Comparison of ENCODE assay signal across 1 cellular context in the genomic region with DNA sequence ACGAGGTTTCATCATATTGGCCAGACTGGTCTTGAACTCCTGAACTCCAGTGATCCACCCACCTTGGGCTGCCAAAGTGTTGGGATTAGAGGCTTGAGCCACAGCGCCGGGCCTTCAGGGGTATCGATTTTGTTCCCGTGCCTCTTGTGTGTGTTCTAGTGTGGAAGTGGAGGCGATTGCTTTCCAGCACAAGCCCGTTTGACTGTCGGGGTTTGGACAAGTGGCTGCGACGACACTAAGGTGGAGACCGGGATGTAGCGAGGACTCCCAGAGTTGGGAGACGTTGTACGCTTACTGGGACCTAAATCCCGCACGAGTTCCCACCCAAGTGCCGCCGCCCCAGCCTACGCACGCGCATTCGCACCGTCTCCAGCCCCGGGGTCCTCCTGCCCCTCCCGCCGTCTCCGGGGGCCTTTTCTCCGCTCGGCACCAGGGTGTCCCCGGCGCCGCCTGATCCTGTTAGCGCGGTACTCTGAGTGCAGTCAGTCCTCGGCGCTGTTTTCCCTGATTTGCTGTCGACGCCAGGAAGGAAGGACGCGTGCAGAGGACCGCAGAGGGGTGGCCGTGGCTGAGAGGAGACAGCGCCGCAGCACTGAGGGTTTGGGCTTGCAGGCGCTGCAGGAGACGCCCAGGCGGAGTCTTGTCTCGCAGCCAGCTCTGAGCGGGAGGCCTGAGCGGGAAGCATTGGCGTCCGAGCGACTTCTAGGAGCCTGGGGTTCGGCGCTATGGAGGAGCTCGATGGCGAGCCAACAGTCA.
TF ChIP-seq lines count a peak whose summit lies in the region.

A gene with protein sequence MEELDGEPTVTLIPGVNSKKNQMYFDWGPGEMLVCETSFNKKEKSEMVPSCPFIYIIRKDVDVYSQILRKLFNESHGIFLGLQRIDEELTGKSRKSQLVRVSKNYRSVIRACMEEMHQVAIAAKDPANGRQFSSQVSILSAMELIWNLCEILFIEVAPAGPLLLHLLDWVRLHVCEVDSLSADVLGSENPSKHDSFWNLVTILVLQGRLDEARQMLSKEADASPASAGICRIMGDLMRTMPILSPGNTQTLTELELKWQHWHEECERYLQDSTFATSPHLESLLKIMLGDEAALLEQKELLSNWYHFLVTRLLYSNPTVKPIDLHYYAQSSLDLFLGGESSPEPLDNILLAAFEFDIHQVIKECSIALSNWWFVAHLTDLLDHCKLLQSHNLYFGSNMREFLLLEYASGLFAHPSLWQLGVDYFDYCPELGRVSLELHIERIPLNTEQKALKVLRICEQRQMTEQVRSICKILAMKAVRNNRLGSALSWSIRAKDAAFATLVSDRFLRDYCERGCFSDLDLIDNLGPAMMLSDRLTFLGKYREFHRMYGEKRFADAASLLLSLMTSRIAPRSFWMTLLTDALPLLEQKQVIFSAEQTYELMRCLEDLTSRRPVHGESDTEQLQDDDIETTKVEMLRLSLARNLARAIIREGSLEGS (plus strand): TSS at position 643 of the 756 bp plus-strand sequence. CDS start 83 bp downstream, at position 726.

TF ChIP-seq in HepG2, 621 proteins besides CTCF, POLR2A, EP300 and RAD21 (continued from another document and continues in another):
- TF ChIP-seq ZNF513 (CRISPR knock-in tag; conservative IDR thresholded peaks at IDR 0.05) (no peak), RBM39 (IDR thresholded peaks at IDR 0.05; ENCODE audit: low read depth, low read length, poor library complexity, severe bottlenecking) (no peak), ZSCAN9 (CRISPR knock-in tag; IDR thresholded peaks at IDR 0.05; ENCODE audit: borderline replicate concordance) (peak; percentile 68; the same call in 1 of the 2 replicates), ELF4 (CRISPR knock-in tag; IDR thresholded peaks at IDR 0.05; ENCODE audit: borderline replicate concordance) (no peak; the same call in 1 of the 2 replicates), ZBTB49 (CRISPR knock-in tag; IDR thresholded peaks at IDR 0.05; ENCODE audit: borderline replicate concordance) (peak; percentile 74; the same call in 1 of the 2 replicates), ZKSCAN8 (CRISPR knock-in tag; IDR thresholded peaks at IDR 0.05; ENCODE audit: borderline replicate concordance) (no peak; the same call in 1 of the 2 replicates), CAMTA2 (CRISPR knock-in tag; IDR thresholded peaks at IDR 0.05; ENCODE audit: borderline replicate concordance) (peak; percentile 77; the same call in 1 of the 2 replicates), ZFYVE20 (CRISPR knock-in tag; IDR thresholded peaks at IDR 0.05; ENCODE audit: borderline replicate concordance, low read depth) (no peak), JDP2 (CRISPR knock-in tag; IDR thresholded peaks at IDR 0.05; ENCODE audit: borderline replicate concordance) (no peak; the same call in 1 of the 2 replicates), ZBTB39 (CRISPR knock-in tag; IDR thresholded peaks at IDR 0.05) (peak; percentile 53; the same call in 1 of the 2 replicates), ZNF644 (CRISPR knock-in tag; IDR thresholded peaks at IDR 0.05; ENCODE audit: low read depth) (0 out of 2 replicates have a peak, but pooled peaks have one; percentile 64), RBM22 (optimal IDR thresholded peaks at IDR 0.05; ENCODE audit: low read length) (no peak), SCMH1 (CRISPR knock-in tag; IDR thresholded peaks at IDR 0.05; ENCODE audit: borderline replicate concordance) (no peak), ELF1 (CRISPR knock-in tag; IDR thresholded peaks at IDR 0.05) (peak; percentile 76), ZNF556 (CRISPR knock-in tag; IDR thresholded peaks at IDR 0.05; ENCODE audit: borderline replicate concordance) (peak; percentile 22; the same call in 1 of the 2 replicates), ZNF704 (CRISPR knock-in tag; IDR thresholded peaks at IDR 0.05; ENCODE audit: borderline replicate concordance) (no peak; the same call in 1 of the 2 replicates), CBX2 (IDR thresholded peaks at IDR 0.05; ENCODE audit: low read depth, low read length) (no peak), CBX2 (CRISPR knock-in tag; IDR thresholded peaks at IDR 0.05; ENCODE audit: low read depth) (no peak)
- TF ChIP-seq, protein P1, sequence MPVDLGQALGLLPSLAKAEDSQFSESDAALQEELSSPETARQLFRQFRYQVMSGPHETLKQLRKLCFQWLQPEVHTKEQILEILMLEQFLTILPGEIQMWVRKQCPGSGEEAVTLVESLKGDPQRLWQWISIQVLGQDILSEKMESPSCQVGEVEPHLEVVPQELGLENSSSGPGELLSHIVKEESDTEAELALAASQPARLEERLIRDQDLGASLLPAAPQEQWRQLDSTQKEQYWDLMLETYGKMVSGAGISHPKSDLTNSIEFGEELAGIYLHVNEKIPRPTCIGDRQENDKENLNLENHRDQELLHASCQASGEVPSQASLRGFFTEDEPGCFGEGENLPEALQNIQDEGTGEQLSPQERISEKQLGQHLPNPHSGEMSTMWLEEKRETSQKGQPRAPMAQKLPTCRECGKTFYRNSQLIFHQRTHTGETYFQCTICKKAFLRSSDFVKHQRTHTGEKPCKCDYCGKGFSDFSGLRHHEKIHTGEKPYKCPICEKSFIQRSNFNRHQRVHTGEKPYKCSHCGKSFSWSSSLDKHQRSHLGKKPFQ (CRISPR knock-in tag; IDR thresholded peaks at IDR 0.05; ENCODE audit: insufficient replicate concordance): peak; percentile 92
- TF ChIP-seq, protein P2, sequence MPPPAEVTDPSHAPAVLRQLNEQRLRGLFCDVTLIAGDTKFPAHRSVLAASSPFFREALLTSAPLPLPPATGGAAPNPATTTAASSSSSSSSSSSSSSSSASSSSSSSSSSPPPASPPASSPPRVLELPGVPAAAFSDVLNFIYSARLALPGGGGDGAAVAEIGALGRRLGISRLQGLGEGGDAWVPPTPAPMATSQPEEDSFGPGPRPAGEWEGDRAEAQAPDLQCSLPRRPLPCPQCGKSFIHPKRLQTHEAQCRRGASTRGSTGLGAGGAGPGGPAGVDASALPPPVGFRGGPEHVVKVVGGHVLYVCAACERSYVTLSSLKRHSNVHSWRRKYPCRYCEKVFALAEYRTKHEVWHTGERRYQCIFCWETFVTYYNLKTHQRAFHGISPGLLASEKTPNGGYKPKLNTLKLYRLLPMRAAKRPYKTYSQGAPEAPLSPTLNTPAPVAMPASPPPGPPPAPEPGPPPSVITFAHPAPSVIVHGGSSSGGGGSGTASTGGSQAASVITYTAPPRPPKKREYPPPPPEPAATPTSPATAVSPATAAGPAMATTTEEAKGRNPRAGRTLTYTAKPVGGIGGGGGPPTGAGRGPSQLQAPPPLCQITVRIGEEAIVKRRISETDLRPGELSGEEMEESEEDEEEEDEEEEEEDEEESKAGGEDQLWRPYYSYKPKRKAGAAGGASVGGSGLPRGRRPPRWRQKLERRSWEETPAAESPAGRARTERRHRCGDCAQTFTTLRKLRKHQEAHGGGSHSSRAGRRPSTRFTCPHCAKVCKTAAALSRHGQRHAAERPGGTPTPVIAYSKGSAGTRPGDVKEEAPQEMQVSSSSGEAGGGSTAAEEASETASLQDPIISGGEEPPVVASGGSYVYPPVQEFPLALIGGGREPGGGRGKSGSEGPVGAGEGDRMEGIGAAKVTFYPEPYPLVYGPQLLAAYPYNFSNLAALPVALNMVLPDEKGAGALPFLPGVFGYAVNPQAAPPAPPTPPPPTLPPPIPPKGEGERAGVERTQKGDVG (CRISPR knock-in tag; IDR thresholded peaks at IDR 0.05; ENCODE audit: borderline replicate concordance): peak; percentile 67; the same call in 1 of the 2 replicates
- TF ChIP-seq, protein P3, sequence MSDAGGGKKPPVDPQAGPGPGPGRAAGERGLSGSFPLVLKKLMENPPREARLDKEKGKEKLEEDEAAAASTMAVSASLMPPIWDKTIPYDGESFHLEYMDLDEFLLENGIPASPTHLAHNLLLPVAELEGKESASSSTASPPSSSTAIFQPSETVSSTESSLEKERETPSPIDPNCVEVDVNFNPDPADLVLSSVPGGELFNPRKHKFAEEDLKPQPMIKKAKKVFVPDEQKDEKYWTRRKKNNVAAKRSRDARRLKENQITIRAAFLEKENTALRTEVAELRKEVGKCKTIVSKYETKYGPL (CRISPR knock-in tag; IDR thresholded peaks at IDR 0.05): no peak
- TF ChIP-seq, protein P4, sequence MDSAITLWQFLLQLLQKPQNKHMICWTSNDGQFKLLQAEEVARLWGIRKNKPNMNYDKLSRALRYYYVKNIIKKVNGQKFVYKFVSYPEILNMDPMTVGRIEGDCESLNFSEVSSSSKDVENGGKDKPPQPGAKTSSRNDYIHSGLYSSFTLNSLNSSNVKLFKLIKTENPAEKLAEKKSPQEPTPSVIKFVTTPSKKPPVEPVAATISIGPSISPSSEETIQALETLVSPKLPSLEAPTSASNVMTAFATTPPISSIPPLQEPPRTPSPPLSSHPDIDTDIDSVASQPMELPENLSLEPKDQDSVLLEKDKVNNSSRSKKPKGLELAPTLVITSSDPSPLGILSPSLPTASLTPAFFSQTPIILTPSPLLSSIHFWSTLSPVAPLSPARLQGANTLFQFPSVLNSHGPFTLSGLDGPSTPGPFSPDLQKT (CRISPR knock-in tag; IDR thresholded peaks at IDR 0.05; ENCODE audit: borderline replicate concordance): no peak
- TF ChIP-seq, protein P5, sequence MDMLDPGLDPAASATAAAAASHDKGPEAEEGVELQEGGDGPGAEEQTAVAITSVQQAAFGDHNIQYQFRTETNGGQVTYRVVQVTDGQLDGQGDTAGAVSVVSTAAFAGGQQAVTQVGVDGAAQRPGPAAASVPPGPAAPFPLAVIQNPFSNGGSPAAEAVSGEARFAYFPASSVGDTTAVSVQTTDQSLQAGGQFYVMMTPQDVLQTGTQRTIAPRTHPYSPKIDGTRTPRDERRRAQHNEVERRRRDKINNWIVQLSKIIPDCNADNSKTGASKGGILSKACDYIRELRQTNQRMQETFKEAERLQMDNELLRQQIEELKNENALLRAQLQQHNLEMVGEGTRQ (IDR thresholded peaks at IDR 0.05; ENCODE audit: low read depth, low read length): no peak
- TF ChIP-seq, protein P5 (CRISPR knock-in tag; IDR thresholded peaks at IDR 0.05; ENCODE audit: borderline replicate concordance): peak; percentile 12; the same call in 1 of the 2 replicates
- TF ChIP-seq, protein P6, sequence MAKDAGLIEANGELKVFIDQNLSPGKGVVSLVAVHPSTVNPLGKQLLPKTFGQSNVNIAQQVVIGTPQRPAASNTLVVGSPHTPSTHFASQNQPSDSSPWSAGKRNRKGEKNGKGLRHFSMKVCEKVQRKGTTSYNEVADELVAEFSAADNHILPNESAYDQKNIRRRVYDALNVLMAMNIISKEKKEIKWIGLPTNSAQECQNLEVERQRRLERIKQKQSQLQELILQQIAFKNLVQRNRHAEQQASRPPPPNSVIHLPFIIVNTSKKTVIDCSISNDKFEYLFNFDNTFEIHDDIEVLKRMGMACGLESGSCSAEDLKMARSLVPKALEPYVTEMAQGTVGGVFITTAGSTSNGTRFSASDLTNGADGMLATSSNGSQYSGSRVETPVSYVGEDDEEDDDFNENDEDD (CRISPR knock-in tag; IDR thresholded peaks at IDR 0.05; ENCODE audit: borderline replicate concordance): peak; percentile 95
- TF ChIP-seq, protein P7, sequence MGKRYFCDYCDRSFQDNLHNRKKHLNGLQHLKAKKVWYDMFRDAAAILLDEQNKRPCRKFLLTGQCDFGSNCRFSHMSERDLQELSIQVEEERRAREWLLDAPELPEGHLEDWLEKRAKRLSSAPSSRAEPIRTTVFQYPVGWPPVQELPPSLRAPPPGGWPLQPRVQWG (CRISPR knock-in tag; IDR thresholded peaks at IDR 0.05; ENCODE audit: borderline replicate concordance, low read depth): no peak
